14 cellular contexts compared by ENCODE assay signal in the genomic region with DNA sequence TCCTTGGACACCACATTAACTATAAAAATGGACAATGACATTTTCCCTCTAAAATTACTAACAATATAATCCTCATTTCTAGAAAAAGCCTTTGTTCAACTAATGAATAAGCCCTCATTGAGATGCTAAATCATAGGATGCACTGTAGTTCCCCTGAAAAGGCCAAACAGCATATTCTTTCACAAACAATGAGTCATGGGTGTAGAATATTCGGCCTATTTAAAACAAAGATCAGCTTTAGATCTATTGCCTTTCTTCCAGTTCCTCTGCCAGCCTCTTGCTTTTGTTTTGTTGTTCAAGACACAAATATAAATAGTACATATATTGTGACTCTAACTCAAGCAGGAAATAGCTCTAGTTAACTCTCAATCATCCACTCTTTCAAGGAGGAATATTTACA.
DNase-seq lines count a peak whose midpoint lies in the region; ATAC-seq, FAIRE-seq and TF ChIP-seq lines count a peak whose summit lies in the region.
"Had no signal": no experiment of that assay in that cellular context is flagged by ENCODE, and none has a peak within 500 bp of the region (broad histone marks: within the 10 kb centered on the region; RNA-seq: fewer than 3 reads in every experiment).

No MANE protein-coding gene starts in this region.

- H3K9me3 ChIP-seq in H1 (ENCODE audit: insufficient read depth in 2 of 2, low read depth in 1 of 2, low read length in 1 of 2) (no peaks in the 10 kb centered on the region), mesodermal cell (ENCODE audit: control insufficient read depth, low read length) (no peaks in the 10 kb centered on the region)
- H3K9me3 ChIP-seq: upper lobe of right lung had no signal

- no peak overlapping the region for H4K5ac ChIP-seq in H1 (ENCODE audit: insufficient read length, low read depth, low read length)

- H2BK15ac ChIP-seq in H1 (ENCODE audit: low read length), result no peak overlapping the region

- no peak overlapping the region for H4K8ac ChIP-seq in H1 (ENCODE audit: extremely low read depth, insufficient read depth, low read length)

- H3K27ac ChIP-seq in H1 (ENCODE audit: low read depth, low read length), result no peak overlapping the region
- H3K27ac ChIP-seq in mesodermal cell (ENCODE audit: low read depth, low read length, severe bottlenecking), result peak overlapping the region; percentile 55
- H3K27ac ChIP-seq: BLaER1, upper lobe of right lung had no signal

- H3K23me2 ChIP-seq in H1 (ENCODE audit: low read depth, low read length), result no peaks in the 10 kb centered on the region

- H3K27me3 ChIP-seq in H1 (replicated peaks in 1 of 4; ENCODE audit: control insufficient read depth in 3 of 4, extremely low read depth in 1 of 4, insufficient read depth in 3 of 4, low read length in 3 of 4), result no peaks in the 10 kb centered on the region
- H3K27me3 ChIP-seq: BLaER1, upper lobe of right lung had no signal

- H3K79me2 ChIP-seq in H1 (ENCODE audit: control insufficient read depth in 1 of 2, insufficient read depth in 2 of 2, low read length in 2 of 2), result no peaks in the 10 kb centered on the region

- no peak overlapping the region for H4K91ac ChIP-seq in H1 (replicated peaks; ENCODE audit: insufficient read length, low read length)

- no peak overlapping the region for H2AFZ ChIP-seq in H1 (ENCODE audit: low read length)

- POLR2A ChIA-PET in H1 (lab: Charles Lee; ENCODE audit: partially characterized antibody), result interaction anchor here (0.6 to 1.0 kb wide), 3 partner anchors 11 to 1935 kb away, joined by 3 to 5 read pairs (median 3); no protein-coding TSS in a partner anchor

- H2BK5ac ChIP-seq in H1 (ENCODE audit: low read depth, low read length), result no peak overlapping the region; the same call in 1 of the 2 replicates

- no peak overlapping the region for H2BK20ac ChIP-seq in H1 (ENCODE audit: low read length)

- H2BK120ac ChIP-seq in H1 (replicated peaks; ENCODE audit: low read depth, low read length), result no peak overlapping the region

- H3K4me2 ChIP-seq in H1 (ENCODE audit: insufficient read depth in 1 of 2, low read depth in 2 of 2, low read length in 2 of 2), result 0 out of 4 replicates have a peak overlapping the region, but pooled peaks have one; percentile 12 to 34
- H3K4me2 ChIP-seq: BLaER1 had no signal

- no peak overlapping the region for H3K56ac ChIP-seq in H1 (replicated peaks; ENCODE audit: insufficient read length, low read depth, low read length)

- H3K36me3 ChIP-seq in H1 (ENCODE audit: control insufficient read depth in 2 of 4, insufficient read depth in 4 of 4, low read length in 3 of 4) (peaks cover 0 to 5% (median 1%) of the 10 kb centered on the region in 4 experiments; a peak in 3 of 8 replicates), mesodermal cell (ENCODE audit: control insufficient read depth, insufficient read depth, low read length) (peaks cover 33% of the 10 kb centered on the region)

- no peak overlapping the region for H3K18ac ChIP-seq in H1 (ENCODE audit: extremely low read depth, low read length)

- no peaks in the 10 kb centered on the region for H3K79me1 ChIP-seq in H1 (ENCODE audit: low read depth, low read length)

- H3K4me3 ChIP-seq in H1 (ENCODE audit: extremely low read depth in 1 of 4, insufficient read depth in 2 of 4, low read depth in 3 of 4, low read length in 4 of 4), result peak overlapping the region in 1 of 4 experiments; percentile 36; a peak in 1 of 8 replicates
- no peak overlapping the region for H3K4me3 ChIP-seq in mesodermal cell (ENCODE audit: extremely low read depth, insufficient read depth, low read length, poor library complexity, severe bottlenecking)
- H3K4me3 ChIP-seq: BLaER1, upper lobe of right lung had no signal

- peaks cover 0 to 8% (median 4%) of the 10 kb centered on the region in 4 experiments; a peak in 4 of 7 replicates for H3K4me1 ChIP-seq in H1 (replicated peaks in 1 of 4; ENCODE audit: control insufficient read depth in 3 of 4, insufficient read depth in 4 of 4, low read length in 3 of 4)
- peaks cover 19% of the 10 kb centered on the region for H3K4me1 ChIP-seq in mesodermal cell (ENCODE audit: control insufficient read depth, insufficient read depth, low read length, poor library complexity, severe bottlenecking)
- H3K4me1 ChIP-seq: BLaER1, upper lobe of right lung had no signal

- H4K20me1 ChIP-seq in H1 (replicated peaks in 1 of 2; ENCODE audit: control insufficient read depth in 1 of 2, insufficient read depth in 2 of 2, low read length in 2 of 2), result no peaks in the 10 kb centered on the region
- H4K20me1 ChIP-seq: BLaER1 had no signal

- no peak for TF ChIP-seq CTCF in H1 (IDR thresholded peaks at IDR 0.05; ENCODE audit: control extremely low read depth in 1 of 3, insufficient read depth in 1 of 3, low read depth in 1 of 3, low read length in 3 of 3)

- H3K23ac ChIP-seq in H1 (ENCODE audit: insufficient read length), result no peak overlapping the region

- H3K9ac ChIP-seq in H1 (replicated peaks in 1 of 4; ENCODE audit: extremely low read depth in 1 of 4, low read depth in 3 of 4, low read length in 3 of 4), result no peak overlapping the region
- H3K9ac ChIP-seq: BLaER1 had no signal

- WGBS in H1 (ENCODE audit: extremely low coverage in 1 of 2, insufficient coverage in 1 of 2, insufficient read length in 1 of 2, insufficient replicate concordance in 2 of 2, low coverage in 1 of 2, low lambda C conversion rate in 2 of 2, missing lambda C conversion rate in 1 of 2), 2 experiments, result 52% methylated on average over 1 of the region's 1 CpG; no CpG with 5 or more reads in 1 of the 2 experiments
- no CpG with 5 or more reads among the region's 1 CpG for WGBS in mesodermal cell (ENCODE audit: insufficient coverage in 2 of 2), 2 experiments

- no peak overlapping the region for H2BK12ac ChIP-seq in H1 (ENCODE audit: low read depth, low read length)

- DNase-seq in CD1c-positive myeloid dendritic cell (ENCODE audit: extremely low spot score) (peak; percentile 15), M059J (ENCODE audit: low read depth) (peak; percentile 33), H1 (ENCODE audit: low read depth in 1 of 2, low spot score in 2 of 2) (no peak), T1000 (lab: John Stamatoyannopoulos, UW) (no peak), HPDE6-E6E7 (ENCODE audit: extremely low spot score) (no peak), NCI-H69 (lab: John Stamatoyannopoulos, UW) (no peak)
- DNase-seq: activated CD4-positive, alpha-beta T cell treated with anti-CD3 and anti-CD28 coated beads, Interleukin-2, amount 50 U/mL, for 1 hour; activated naive CD4-positive, alpha-beta T cell treated with Interleukin-2 at 50 U/mL for 16 hours; GDM1; NCI-H1930; upper lobe of right lung had no signal

- no peak for TF ChIP-seq POLR2A in H1 (IDR thresholded peaks at IDR 0.05; ENCODE audit: control extremely low read depth in 1 of 2, low read depth in 2 of 2, low read length in 2 of 2)

- no peak overlapping the region for H2AK5ac ChIP-seq in H1 (ENCODE audit: low read depth, low read length)

- TF ChIP-seq RAD21 in H1 (IDR thresholded peaks at IDR 0.05 in 1 of 2, conservative IDR thresholded peaks at IDR 0.05 in 1 of 2; ENCODE audit: low read depth in 2 of 2, low read length in 2 of 2), result no peak

- H3K14ac ChIP-seq in H1 (ENCODE audit: insufficient read length), result no peak overlapping the region

- CTCF ChIA-PET in H1 (lab: Charles Lee; ENCODE audit: partially characterized antibody), result interaction anchor here (0.8 to 1.0 kb wide), 2 partner anchors 11 to 19 kb away, joined by 3 read pairs; no protein-coding TSS in a partner anchor

- FAIRE-seq in H1 (lab: Jason Lieb, UNC), result no peak

- TF ChIP-seq EP300 in H1 (IDR thresholded peaks at IDR 0.05; ENCODE audit: borderline replicate concordance in 1 of 2, low read depth in 2 of 2, low read length in 2 of 2), result no peak

- no peak for ATAC-seq in GM18909 (IDR thresholded peaks at IDR 0.05; ENCODE audit: poor library complexity, unreplicated experiment)
- ATAC-seq: upper lobe of right lung had no signal

- H3K4ac ChIP-seq in H1 (replicated peaks; ENCODE audit: insufficient read length, low read depth, low read length), result no peak overlapping the region

TF ChIP-seq in H1, 55 proteins besides CTCF, POLR2A, EP300 and RAD21:
- TF ChIP-seq, protein P1, sequence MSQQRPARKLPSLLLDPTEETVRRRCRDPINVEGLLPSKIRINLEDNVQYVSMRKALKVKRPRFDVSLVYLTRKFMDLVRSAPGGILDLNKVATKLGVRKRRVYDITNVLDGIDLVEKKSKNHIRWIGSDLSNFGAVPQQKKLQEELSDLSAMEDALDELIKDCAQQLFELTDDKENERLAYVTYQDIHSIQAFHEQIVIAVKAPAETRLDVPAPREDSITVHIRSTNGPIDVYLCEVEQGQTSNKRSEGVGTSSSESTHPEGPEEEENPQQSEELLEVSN (IDR thresholded peaks at IDR 0.05), result no peak
- TF ChIP-seq JUND (IDR thresholded peaks at IDR 0.05; ENCODE audit: low read length), result peak; percentile 61

Comparison
In these comparisons a context has a peak if more than half of its experiments do, and no peak if none do; other contexts are left out.
1. DNase-seq: peak in CD1c-positive myeloid dendritic cell (single experiment) and M059J (single experiment); none in H1 (0 of 2), T1000 (single experiment), HPDE6-E6E7 (single experiment) and NCI-H69 (single experiment).